In genomic region chr22:44312766-44313165, GRCh38 we compare ENCODE assay signal across 19 cellular contexts. TPM values are rescaled to one million over a fixed set of nuclear protein-coding genes. Genes with fewer than 3 reads are reported as not detected.
A peak's percentile ranks its signal among the peaks of the same experiment; 100 is the strongest.
DNase-seq lines count a peak whose midpoint lies in the region; ATAC-seq and TF ChIP-seq lines count a peak whose summit lies in the region.
"Had no signal": no experiment of that assay in that cellular context is flagged by ENCODE, and none has a peak within 500 bp of the region (broad histone marks: within the 10 kb centered on the region; RNA-seq: fewer than 3 reads in every experiment).

Gene SHISAL1, minus strand, starts transcription at chr22:44312951. Its CDS starts 12,006 bp downstream, at chr22:44300945.

- no peaks in the 10 kb centered on the region for H3K36me3 Mint-ChIP-seq in activated CD8-positive, alpha-beta T cell treated with anti-CD3 and anti-CD28 coated beads, Interleukin-2, amount 10 ng/mL, durations not matched to agents 7 days and 5 days (ENCODE audit: low read depth)
- H3K36me3 Mint-ChIP-seq in activated CD8-positive, alpha-beta T cell treated with anti-CD3 and anti-CD28 coated beads for 36 hours (ENCODE audit: low read depth) = no peaks in the 10 kb centered on the region
- no peaks in the 10 kb centered on the region for H3K36me3 Mint-ChIP-seq in chondrocyte (ENCODE audit: low read depth)

- CTCF ChIA-PET in activated CD8-positive, alpha-beta T cell treated with anti-CD3 and anti-CD28 coated beads, Interleukin-2, amount 10 ng/mL, durations not matched to agents 7 days and 5 days (lab: Charles Lee) = no interaction called here
- CTCF ChIA-PET in activated CD8-positive, alpha-beta T cell treated with anti-CD3 and anti-CD28 coated beads for 36 hours (lab: Charles Lee) = no interaction called here

- H3K4me1 ChIP-seq in mucosa of rectum (ENCODE audit: control insufficient read depth in 2 of 2, insufficient read depth in 2 of 2, low read length in 2 of 2) (peaks cover 0 to 7% of the 10 kb centered on the region in 2 donors), vagina (peaks cover 55% of the 10 kb centered on the region), right lobe of liver (no peaks in the 10 kb centered on the region)
- H3K4me1 ChIP-seq: pancreas had no signal

- DNase-seq in activated CD8-positive, alpha-beta T cell treated with anti-CD3 and anti-CD28 coated beads, Interleukin-2, amount 10 ng/mL, durations not matched to agents 7 days and 5 days = no peak
- no peak for DNase-seq in activated CD8-positive, alpha-beta T cell treated with anti-CD3 and anti-CD28 coated beads for 36 hours
- no peak for DNase-seq in chondrocyte (ENCODE audit: low spot score)
- no peak for DNase-seq in vagina (ENCODE audit: extremely low spot score in 2 of 2)
- DNase-seq in UCSD-AML1 (lab: John Stamatoyannopoulos, UW; ENCODE audit: unreplicated experiment) = no peak
- DNase-seq in right lobe of liver = no peak
- DNase-seq: 8988T; activated effector memory CD4-positive, alpha-beta T cell treated with anti-CD3 and anti-CD28 coated beads, Interleukin-2, amount 50 U/mL, for 16 hours; DMS79 treated with DMSO at 0.1 percent for 48 hours; foreskin melanocyte; HCEC 1CT; NCI-H1417; NCI-H446 had no signal

- no peak for ATAC-seq in activated CD8-positive, alpha-beta T cell treated with anti-CD3 and anti-CD28 coated beads, Interleukin-2, amount 10 ng/mL, durations not matched to agents 7 days and 5 days
- no peak for ATAC-seq in activated CD8-positive, alpha-beta T cell treated with anti-CD3 and anti-CD28 coated beads for 36 hours
- ATAC-seq in GM19023 (IDR thresholded peaks at IDR 0.05; ENCODE audit: unreplicated experiment) = no peak
- ATAC-seq in right lobe of liver = no peak
- ATAC-seq: pancreas had no signal

- peaks cover 9% of the 10 kb centered on the region for H3K27me3 Mint-ChIP-seq in activated CD8-positive, alpha-beta T cell treated with anti-CD3 and anti-CD28 coated beads, Interleukin-2, amount 10 ng/mL, durations not matched to agents 7 days and 5 days (ENCODE audit: low read depth)
- H3K27me3 Mint-ChIP-seq in activated CD8-positive, alpha-beta T cell treated with anti-CD3 and anti-CD28 coated beads for 36 hours = no peaks in the 10 kb centered on the region
- H3K27me3 Mint-ChIP-seq in chondrocyte (ENCODE audit: low read depth) = no peaks in the 10 kb centered on the region
- H3K27me3 Mint-ChIP-seq: stimulated activated naive CD8-positive, alpha-beta T cell treated with anti-CD3 and anti-CD28 coated beads, Interleukin-15, Interleukin-2, amounts not matched to agents 100 ng/mL and 50 ng/mL, for 24 hours had no signal

- TF ChIP-seq CTCF in activated CD8-positive, alpha-beta T cell treated with anti-CD3 and anti-CD28 coated beads for 36 hours (IDR thresholded peaks at IDR 0.05) = no peak
- TF ChIP-seq CTCF in chondrocyte (IDR thresholded peaks at IDR 0.05) (no peak), vagina (IDR thresholded peaks at IDR 0.05) (no peak), right lobe of liver (IDR thresholded peaks at IDR 0.05) (no peak)

- POLR2A ChIA-PET in activated CD8-positive, alpha-beta T cell treated with anti-CD3 and anti-CD28 coated beads, Interleukin-2, amount 10 ng/mL, durations not matched to agents 7 days and 5 days (lab: Charles Lee) = no interaction called here
- POLR2A ChIA-PET in activated CD8-positive, alpha-beta T cell treated with anti-CD3 and anti-CD28 coated beads for 36 hours (lab: Charles Lee) = no interaction called here

- no peak within 1 kb of the TSS for H3K9ac ChIP-seq in mucosa of rectum (ENCODE audit: low read depth in 1 of 2, low read length in 2 of 2)

- no peaks in the 10 kb centered on the region for H3K9me3 ChIP-seq in mucosa of rectum (ENCODE audit: control insufficient read depth in 2 of 2, low read length in 2 of 2)
- no peaks in the 10 kb centered on the region for H3K9me3 ChIP-seq in vagina
- H3K9me3 ChIP-seq in right lobe of liver = no peaks in the 10 kb centered on the region
- H3K9me3 ChIP-seq: ascending aorta, pancreas had no signal

- no peaks in the 10 kb centered on the region for H3K9me3 Mint-ChIP-seq in activated CD8-positive, alpha-beta T cell treated with anti-CD3 and anti-CD28 coated beads, Interleukin-2, amount 10 ng/mL, durations not matched to agents 7 days and 5 days (ENCODE audit: insufficient read depth)
- no peaks in the 10 kb centered on the region for H3K9me3 Mint-ChIP-seq in activated CD8-positive, alpha-beta T cell treated with anti-CD3 and anti-CD28 coated beads for 36 hours
- H3K9me3 Mint-ChIP-seq in chondrocyte (ENCODE audit: low read depth) = no peaks in the 10 kb centered on the region
- H3K9me3 Mint-ChIP-seq: stimulated activated naive CD8-positive, alpha-beta T cell treated with anti-CD3 and anti-CD28 coated beads, Interleukin-15, Interleukin-2, amounts not matched to agents 100 ng/mL and 50 ng/mL, for 24 hours had no signal

- H3K27me3 ChIP-seq in mucosa of rectum (ENCODE audit: control insufficient read depth in 2 of 2, insufficient read depth in 2 of 2, low read length in 2 of 2) (no peaks in the 10 kb centered on the region), vagina (no peaks in the 10 kb centered on the region), right lobe of liver (no peaks in the 10 kb centered on the region)
- H3K27me3 ChIP-seq: ascending aorta, pancreas had no signal

- 40% methylated on average over 1 of the region's 12 CpGs for WGBS in right lobe of liver (ENCODE audit: insufficient coverage, low coverage, low lambda C conversion rate, missing lambda C conversion rate)

- TF ChIP-seq POLR2A in vagina (IDR thresholded peaks at IDR 0.05) = no peak
- TF ChIP-seq POLR2A in right lobe of liver (IDR thresholded peaks at IDR 0.05) = no peak

- H3K36me3 ChIP-seq in mucosa of rectum (ENCODE audit: control insufficient read depth in 2 of 2, insufficient read depth in 2 of 2, low read length in 2 of 2) = no peaks in the 10 kb centered on the region
- H3K36me3 ChIP-seq in vagina = no peaks in the 10 kb centered on the region
- H3K36me3 ChIP-seq in right lobe of liver = no peaks in the 10 kb centered on the region
- H3K36me3 ChIP-seq: ascending aorta, pancreas had no signal

- H3K27ac ChIP-seq in mucosa of rectum (ENCODE audit: low read depth in 2 of 2, low read length in 2 of 2) (peak within 1 kb of the TSS; percentile 19 to 24), vagina (peak within 1 kb of the TSS; percentile 92), right lobe of liver (no peak within 1 kb of the TSS)
- H3K27ac ChIP-seq: ascending aorta, C4-2B, pancreas had no signal

- H3K4me3 ChIP-seq in mucosa of rectum (ENCODE audit: low read length in 2 of 2) = no peak within 1 kb of the TSS
- peak within 1 kb of the TSS; percentile 27 to 45 for H3K4me3 ChIP-seq in vagina
- no peak within 1 kb of the TSS for H3K4me3 ChIP-seq in right lobe of liver
- H3K4me3 ChIP-seq: ascending aorta, pancreas had no signal

- H3K27ac Mint-ChIP-seq in activated CD8-positive, alpha-beta T cell treated with anti-CD3 and anti-CD28 coated beads, Interleukin-2, amount 10 ng/mL, durations not matched to agents 7 days and 5 days = peak within 1 kb of the TSS; percentile 15
- no peak within 1 kb of the TSS for H3K27ac Mint-ChIP-seq in activated CD8-positive, alpha-beta T cell treated with anti-CD3 and anti-CD28 coated beads for 36 hours
- H3K27ac Mint-ChIP-seq in chondrocyte (ENCODE audit: unreplicated experiment) = peak within 1 kb of the TSS; percentile 92

- H3K4me1 Mint-ChIP-seq in activated CD8-positive, alpha-beta T cell treated with anti-CD3 and anti-CD28 coated beads, Interleukin-2, amount 10 ng/mL, durations not matched to agents 7 days and 5 days (ENCODE audit: low read depth) = peaks cover 25% of the 10 kb centered on the region
- peaks cover 11% of the 10 kb centered on the region for H3K4me1 Mint-ChIP-seq in activated CD8-positive, alpha-beta T cell treated with anti-CD3 and anti-CD28 coated beads for 36 hours (ENCODE audit: low read depth)
- peaks cover 60% of the 10 kb centered on the region for H3K4me1 Mint-ChIP-seq in chondrocyte (ENCODE audit: low read depth)

- intact Hi-C loops in activated CD8-positive, alpha-beta T cell treated with anti-CD3 and anti-CD28 coated beads for 36 hours (cut with micrococcal nuclease) = no loop called here
- intact Hi-C loops in vagina (cut with DNase I) = no loop called here
- intact Hi-C loops in right lobe of liver (cut with DNase I) = no loop called here

- no peak within 1 kb of the TSS for H3K4me3 Mint-ChIP-seq in activated CD8-positive, alpha-beta T cell treated with anti-CD3 and anti-CD28 coated beads, Interleukin-2, amount 10 ng/mL, durations not matched to agents 7 days and 5 days
- no peak within 1 kb of the TSS for H3K4me3 Mint-ChIP-seq in activated CD8-positive, alpha-beta T cell treated with anti-CD3 and anti-CD28 coated beads for 36 hours
- peak within 1 kb of the TSS; percentile 42 for H3K4me3 Mint-ChIP-seq in chondrocyte (ENCODE audit: unreplicated experiment)
- H3K4me3 Mint-ChIP-seq: stimulated activated naive CD8-positive, alpha-beta T cell treated with anti-CD3 and anti-CD28 coated beads, Interleukin-15, Interleukin-2, amounts not matched to agents 100 ng/mL and 50 ng/mL, for 24 hours had no signal

RNA-seq across cellular contexts. Expression of gene SHISAL1, which starts in this region (rescaled TPM):
- total RNA-seq in activated CD8-positive, alpha-beta T cell treated with anti-CD3 and anti-CD28 coated beads, Interleukin-2, amount 10 ng/mL, durations not matched to agents 7 days and 5 days = not detected
- not detected for total RNA-seq in activated CD8-positive, alpha-beta T cell treated with anti-CD3 and anti-CD28 coated beads for 36 hours
- total RNA-seq in chondrocyte = 7.5 to 20.9 TPM (median 8.3 TPM) in 3 replicates
- 7.6 TPM for total RNA-seq in vagina
- total RNA-seq in right lobe of liver = under 1 TPM; 0.05 to 0.31 (median 0.17) TPM

Comparison
In these comparisons a context has a peak if more than half of its experiments do, and no peak if none do; other contexts are left out.
1. H3K27ac ChIP-seq: peak in mucosa of rectum (2 of 2) and vagina (single experiment); none in right lobe of liver (0 of 3).
2. H3K4me3 ChIP-seq: peak in vagina (2 of 2); none in mucosa of rectum (0 of 2) and right lobe of liver (0 of 3).